In genomic region chr12:10826258-10826657, GRCh38 we compare ENCODE assay signal across 38 cellular contexts. TPM values are rescaled to one million over a fixed set of nuclear protein-coding genes. Genes with fewer than 3 reads are reported as not detected.
"Had no signal": no experiment of that assay in that cellular context is flagged by ENCODE, and none has a peak within 500 bp of the region (broad histone marks: within the 10 kb centered on the region; RNA-seq: fewer than 3 reads in every experiment).

TAS2R10 (minus strand) TSS chr12:10826358; CDS start chr12:10826269, 89 bp downstream.

- H3K36me3 Mint-ChIP-seq: activated naive CD4-positive, alpha-beta T cell treated with anti-CD3 and anti-CD28 coated beads, Interleukin-2, amount 10 ng/mL, durations not matched to agents 7 days and 5 days; activated naive CD4-positive, alpha-beta T cell treated with anti-CD3 and anti-CD28 coated beads, Interleukin-2, amount 50 U/mL, for 24 hours; activated naive CD4-positive, alpha-beta T cell treated with anti-CD3 and anti-CD28 coated beads, Interleukin-2, amount 50 U/mL, for 72 hours; activated naive CD8-positive, alpha-beta T cell treated with anti-CD3 and anti-CD28 coated beads for 36 hours; activated naive CD8-positive, alpha-beta T cell treated with anti-CD3 and anti-CD28 coated beads, Interleukin-2, amount 10 ng/mL, durations not matched to agents 7 days and 5 days; brain had no signal

- H3K27me3 Mint-ChIP-seq: activated naive CD4-positive, alpha-beta T cell treated with anti-CD3 and anti-CD28 coated beads, Interleukin-2, amount 10 ng/mL, durations not matched to agents 7 days and 5 days; activated naive CD4-positive, alpha-beta T cell treated with anti-CD3 and anti-CD28 coated beads, Interleukin-2, amount 50 U/mL, for 24 hours; activated naive CD8-positive, alpha-beta T cell; activated naive CD8-positive, alpha-beta T cell treated with anti-CD3 and anti-CD28 coated beads for 36 hours; activated naive CD8-positive, alpha-beta T cell treated with anti-CD3 and anti-CD28 coated beads, Interleukin-2, amount 50 U/mL, for 24 hours; activated T-cell treated with anti-CD3 and anti-CD28 coated beads, Interleukin-2, amount 50 U/mL, for 24 hours; activated T-helper 17 cell treated with anti-CD3 and anti-CD28 coated beads, Interleukin-2, amount 50 U/mL, for 72 hours; brain; central memory CD8-positive, alpha-beta T cell had no signal

- H3K4me3 ChIP-seq: adrenal gland, ascending aorta, body of pancreas, breast epithelium, cardiac muscle cell had no signal

- H3K36me3 ChIP-seq: adrenal gland, ascending aorta, brain microvascular endothelial cell, breast epithelium, cardiac muscle cell had no signal

- H3K27ac ChIP-seq: adrenal gland, ascending aorta, body of pancreas, brain microvascular endothelial cell, breast epithelium, cardiac muscle cell had no signal

- H3K27ac Mint-ChIP-seq: activated naive CD4-positive, alpha-beta T cell treated with anti-CD3 and anti-CD28 coated beads for 36 hours; activated naive CD4-positive, alpha-beta T cell treated with anti-CD3 and anti-CD28 coated beads, Interleukin-2, amount 10 ng/mL, durations not matched to agents 7 days and 5 days; activated naive CD4-positive, alpha-beta T cell treated with anti-CD3 and anti-CD28 coated beads, Interleukin-2, amount 50 U/mL, for 24 hours; activated naive CD4-positive, alpha-beta T cell treated with anti-CD3 and anti-CD28 coated beads, Interleukin-2, amount 50 U/mL, for 72 hours; activated naive CD8-positive, alpha-beta T cell; activated naive CD8-positive, alpha-beta T cell treated with anti-CD3 and anti-CD28 coated beads for 36 hours; activated naive CD8-positive, alpha-beta T cell treated with anti-CD3 and anti-CD28 coated beads, Interleukin-2, amount 10 ng/mL, durations not matched to agents 7 days and 5 days; activated naive CD8-positive, alpha-beta T cell treated with anti-CD3 and anti-CD28 coated beads, Interleukin-2, amount 50 U/mL, for 24 hours; activated T-cell treated with anti-CD3 and anti-CD28 coated beads, Interleukin-2, amount 50 U/mL, for 24 hours; activated T-cell treated with anti-CD3 and anti-CD28 coated beads, Interleukin-2, amount 50 U/mL, for 72 hours; activated T-helper 1 cell treated with anti-CD3 and anti-CD28 coated beads, Interleukin-12 subunit alpha, Interleukin-12 subunit beta, Interleukin-2, Interleukin-4 antibody, amounts not matched to agents 30 ng/mL and 10 ng/mL and 1 ng/mL, durations not matched to agents 14 hours and 24 hours and 36 hours; activated T-helper 17 cell treated with anti-CD3 and anti-CD28 coated beads, Interleukin-2, amount 50 U/mL, for 72 hours; activated T-helper 2 cell treated with anti-CD3 and anti-CD28 coated beads, Interferon-gamma antibody, Interleukin-2, Interleukin-4, amounts not matched to agents 10 μg/mL and 5 μg/mL and 100 μg/mL, durations not matched to agents 14 hours and 24 hours and 36 hours; brain had no signal

- H3K4me1 ChIP-seq: adrenal gland, ascending aorta, body of pancreas, breast epithelium had no signal

- H3K27me3 ChIP-seq: adrenal gland, ascending aorta, body of pancreas, brain microvascular endothelial cell, breast epithelium, cardiac muscle cell had no signal

- H3K4me3 Mint-ChIP-seq: activated naive CD4-positive, alpha-beta T cell treated with anti-CD3 and anti-CD28 coated beads for 36 hours; activated naive CD4-positive, alpha-beta T cell treated with anti-CD3 and anti-CD28 coated beads, Interleukin-2, amount 10 ng/mL, durations not matched to agents 7 days and 5 days; activated naive CD4-positive, alpha-beta T cell treated with anti-CD3 and anti-CD28 coated beads, Interleukin-2, amount 50 U/mL, for 24 hours; activated naive CD8-positive, alpha-beta T cell; activated naive CD8-positive, alpha-beta T cell treated with anti-CD3 and anti-CD28 coated beads for 36 hours; activated naive CD8-positive, alpha-beta T cell treated with anti-CD3 and anti-CD28 coated beads, Interleukin-2, amount 10 ng/mL, durations not matched to agents 7 days and 5 days; activated naive CD8-positive, alpha-beta T cell treated with anti-CD3 and anti-CD28 coated beads, Interleukin-2, amount 50 U/mL, for 24 hours; activated T-cell treated with anti-CD3 and anti-CD28 coated beads, Interleukin-2, amount 50 U/mL, for 24 hours; activated T-cell treated with anti-CD3 and anti-CD28 coated beads, Interleukin-2, amount 50 U/mL, for 4 hours; activated T-cell treated with anti-CD3 and anti-CD28 coated beads, Interleukin-2, amount 50 U/mL, for 72 hours; activated T-helper 1 cell treated with anti-CD3 and anti-CD28 coated beads, Interleukin-12 subunit alpha, Interleukin-12 subunit beta, Interleukin-2, Interleukin-4 antibody, amounts not matched to agents 30 ng/mL and 10 ng/mL and 1 ng/mL, durations not matched to agents 14 hours and 24 hours and 36 hours; activated T-helper 17 cell treated with anti-CD3 and anti-CD28 coated beads, Interleukin-2, amount 50 U/mL, for 72 hours; brain; central memory CD8-positive, alpha-beta T cell had no signal

- H3K9me3 Mint-ChIP-seq: activated naive CD4-positive, alpha-beta T cell treated with anti-CD3 and anti-CD28 coated beads for 36 hours; activated naive CD4-positive, alpha-beta T cell treated with anti-CD3 and anti-CD28 coated beads, Interleukin-2, amount 10 ng/mL, durations not matched to agents 7 days and 5 days; activated naive CD4-positive, alpha-beta T cell treated with anti-CD3 and anti-CD28 coated beads, Interleukin-2, amount 50 U/mL, for 24 hours; activated naive CD4-positive, alpha-beta T cell treated with anti-CD3 and anti-CD28 coated beads, Interleukin-2, amount 50 U/mL, for 72 hours; activated naive CD8-positive, alpha-beta T cell treated with anti-CD3 and anti-CD28 coated beads for 36 hours; activated naive CD8-positive, alpha-beta T cell treated with anti-CD3 and anti-CD28 coated beads, Interleukin-2, amount 10 ng/mL, durations not matched to agents 7 days and 5 days; activated naive CD8-positive, alpha-beta T cell treated with anti-CD3 and anti-CD28 coated beads, Interleukin-2, amount 50 U/mL, for 24 hours; activated T-cell treated with anti-CD3 and anti-CD28 coated beads, Interleukin-2, amount 50 U/mL, for 24 hours; activated T-cell treated with anti-CD3 and anti-CD28 coated beads, Interleukin-2, amount 50 U/mL, for 4 hours; activated T-cell treated with anti-CD3 and anti-CD28 coated beads, Interleukin-2, amount 50 U/mL, for 72 hours; activated T-helper 1 cell treated with anti-CD3 and anti-CD28 coated beads, Interleukin-12 subunit alpha, Interleukin-12 subunit beta, Interleukin-2, Interleukin-4 antibody, amounts not matched to agents 30 ng/mL and 10 ng/mL and 1 ng/mL, durations not matched to agents 14 hours and 24 hours and 36 hours; activated T-helper 17 cell treated with anti-CD3 and anti-CD28 coated beads, Interleukin-2, amount 50 U/mL, for 72 hours; activated T-helper 2 cell treated with anti-CD3 and anti-CD28 coated beads, Interferon-gamma antibody, Interleukin-2, Interleukin-4, amounts not matched to agents 10 μg/mL and 5 μg/mL and 100 μg/mL, durations not matched to agents 14 hours and 24 hours and 36 hours; brain; central memory CD8-positive, alpha-beta T cell had no signal

- ATAC-seq: activated naive CD4-positive, alpha-beta T cell treated with anti-CD3 and anti-CD28 coated beads, Interleukin-2, amount 50 U/mL, for 72 hours; activated naive CD8-positive, alpha-beta T cell treated with anti-CD3 and anti-CD28 coated beads, Interleukin-2, amount 50 U/mL, for 24 hours; activated T-cell treated with anti-CD3 and anti-CD28 coated beads, Interleukin-2, amount 50 U/mL, for 4 hours; activated T-cell treated with anti-CD3 and anti-CD28 coated beads, Interleukin-2, amount 50 U/mL, for 72 hours; activated T-helper 17 cell treated with anti-CD3 and anti-CD28 coated beads, Interleukin-2, amount 50 U/mL, for 72 hours; body of pancreas had no signal

- H3K9me3 ChIP-seq: ascending aorta, body of pancreas, breast epithelium had no signal

- DNase-seq: activated effector memory CD4-positive, alpha-beta T cell treated with anti-CD3 and anti-CD28 coated beads, Interleukin-2, amount 50 U/mL, for 16 hours; activated effector memory CD4-positive, alpha-beta T cell treated with Interleukin-2 at 50 U/mL for 16 hours; activated gamma-delta T cell; activated gamma-delta T cell treated with Interleukin-2 at 50 U/mL for 16 hours; activated naive CD4-positive, alpha-beta T cell; activated naive CD4-positive, alpha-beta T cell treated with anti-CD3 and anti-CD28 coated beads for 36 hours; activated naive CD4-positive, alpha-beta T cell treated with anti-CD3 and anti-CD28 coated beads, Interleukin-2, amount 10 ng/mL, durations not matched to agents 7 days and 5 days; activated naive CD4-positive, alpha-beta T cell treated with anti-CD3 and anti-CD28 coated beads, Interleukin-2, amount 50 U/mL, for 16 hours; activated naive CD4-positive, alpha-beta T cell treated with Interleukin-2 at 50 U/mL for 16 hours; activated naive CD8-positive, alpha-beta T cell treated with anti-CD3 and anti-CD28 coated beads for 36 hours; activated naive CD8-positive, alpha-beta T cell treated with anti-CD3 and anti-CD28 coated beads, Interleukin-2, amount 10 ng/mL, durations not matched to agents 7 days and 5 days; activated naive CD8-positive, alpha-beta T cell treated with anti-CD3 and anti-CD28 coated beads, Interleukin-2, amount 50 U/mL, for 24 hours; activated T-cell treated with anti-CD3 and anti-CD28 coated beads, Interleukin-2, amount 50 U/mL, for 1 hour; activated T-cell treated with anti-CD3 and anti-CD28 coated beads, Interleukin-2, amount 50 U/mL, for 24 hours; activated T-cell treated with anti-CD3 and anti-CD28 coated beads, Interleukin-2, amount 50 U/mL, for 4 hours; activated T-cell treated with anti-CD3 and anti-CD28 coated beads, Interleukin-2, amount 50 U/mL, for 48 hours; activated T-cell treated with anti-CD3 and anti-CD28 coated beads, Interleukin-2, amount 50 U/mL, for 72 hours; adrenal gland; amniotic stem cell; amygdala; anterior cingulate cortex; aorta; body of pancreas; brain microvascular endothelial cell; caudate nucleus; central memory CD4-positive, alpha-beta T cell; cerebellar nuclear complex had no signal

- H3K4me1 Mint-ChIP-seq: activated naive CD4-positive, alpha-beta T cell treated with anti-CD3 and anti-CD28 coated beads, Interleukin-2, amount 10 ng/mL, durations not matched to agents 7 days and 5 days; activated naive CD4-positive, alpha-beta T cell treated with anti-CD3 and anti-CD28 coated beads, Interleukin-2, amount 50 U/mL, for 24 hours; activated naive CD8-positive, alpha-beta T cell treated with anti-CD3 and anti-CD28 coated beads for 36 hours; activated naive CD8-positive, alpha-beta T cell treated with anti-CD3 and anti-CD28 coated beads, Interleukin-2, amount 10 ng/mL, durations not matched to agents 7 days and 5 days; activated naive CD8-positive, alpha-beta T cell treated with anti-CD3 and anti-CD28 coated beads, Interleukin-2, amount 50 U/mL, for 24 hours; activated T-helper 17 cell treated with anti-CD3 and anti-CD28 coated beads, Interleukin-2, amount 50 U/mL, for 72 hours; brain; central memory CD8-positive, alpha-beta T cell had no signal

RNA-seq across cellular contexts. Expression of gene TAS2R10, which starts in this region (rescaled TPM):
- total RNA-seq: activated naive CD4-positive, alpha-beta T cell treated with anti-CD3 and anti-CD28 coated beads for 36 hours; activated naive CD4-positive, alpha-beta T cell treated with anti-CD3 and anti-CD28 coated beads, Interleukin-2, amount 50 U/mL, for 72 hours; activated naive CD8-positive, alpha-beta T cell treated with anti-CD3 and anti-CD28 coated beads for 36 hours; activated T-helper 1 cell treated with anti-CD3 and anti-CD28 coated beads, Interleukin-12 subunit alpha, Interleukin-12 subunit beta, Interleukin-2, Interleukin-4 antibody, amounts not matched to agents 30 ng/mL and 10 ng/mL and 1 ng/mL, durations not matched to agents 14 hours and 24 hours and 36 hours; activated T-helper 2 cell treated with anti-CD3 and anti-CD28 coated beads, Interferon-gamma antibody, Interleukin-2, Interleukin-4, amounts not matched to agents 10 μg/mL and 5 μg/mL and 100 μg/mL, durations not matched to agents 14 hours and 24 hours and 36 hours; ascending aorta had no signal
- polyA plus RNA-seq: aorta had no signal
